Comparison of ENCODE assay signal across 9 cellular contexts in the genomic region with DNA sequence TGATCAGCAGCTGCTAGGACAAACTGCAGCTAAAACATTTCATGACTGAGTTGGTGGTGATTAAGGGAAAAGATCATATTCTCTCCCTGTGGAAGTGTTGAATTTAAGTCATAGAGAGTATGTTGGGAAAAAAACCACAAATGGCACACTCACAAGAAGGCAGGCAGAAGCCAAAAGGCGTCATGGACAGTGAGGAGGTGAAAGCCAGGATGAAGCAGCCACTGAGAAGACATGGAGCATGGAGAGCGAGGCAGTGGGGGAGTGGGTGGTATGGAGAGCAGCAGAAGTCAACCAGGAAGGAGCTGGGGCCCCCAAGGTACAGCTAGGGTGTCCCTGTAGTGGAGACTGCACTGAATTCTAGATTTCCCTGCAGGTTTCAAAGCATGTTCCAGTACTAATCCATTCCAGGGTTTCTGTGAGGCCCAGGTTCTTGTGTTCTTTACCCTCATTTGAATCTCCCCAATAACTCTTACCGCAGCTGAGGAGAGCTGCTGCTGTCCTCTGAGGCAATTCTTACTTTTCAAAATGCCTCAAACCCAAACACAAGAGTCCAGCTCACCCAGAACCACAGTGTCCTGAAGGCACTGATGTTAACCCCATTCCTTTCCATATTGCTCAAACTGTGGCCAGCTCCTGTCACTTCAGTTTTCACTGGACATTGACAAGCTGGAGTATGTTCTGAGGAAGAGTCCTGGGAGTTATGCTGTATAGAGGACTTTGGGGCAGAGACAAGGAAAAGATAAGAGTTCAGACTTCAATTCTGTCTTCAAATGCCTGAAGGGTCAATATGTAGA.
DNase-seq lines count a peak whose midpoint lies in the region; ATAC-seq and TF ChIP-seq lines count a peak whose summit lies in the region.
"Had no signal": no experiment of that assay in that cellular context is flagged by ENCODE, and none has a peak within 500 bp of the region (broad histone marks: within the 10 kb centered on the region; RNA-seq: fewer than 3 reads in every experiment).

No MANE protein-coding gene starts in this region.

- H3K27ac Mint-ChIP-seq in activated CD4-positive, alpha-beta T cell treated with anti-CD3 and anti-CD28 coated beads for 36 hours = no peak overlapping the region

- H3K27me3 Mint-ChIP-seq in activated CD4-positive, alpha-beta T cell treated with anti-CD3 and anti-CD28 coated beads for 36 hours = peaks cover 45% of the 10 kb centered on the region

- peaks cover 3% of the 10 kb centered on the region for H3K4me1 Mint-ChIP-seq in activated CD4-positive, alpha-beta T cell treated with anti-CD3 and anti-CD28 coated beads for 36 hours

- TF ChIP-seq CTCF in GM06990 (IDR thresholded peaks at IDR 0.05; ENCODE audit: insufficient read depth, low read length, poor library complexity, severe bottlenecking) = no peak
- no peak for TF ChIP-seq CTCF in fibroblast of pulmonary artery (IDR thresholded peaks at IDR 0.05; ENCODE audit: low read length, missing control alignments)

- peak overlapping the region; percentile 39 for H3K4me3 ChIP-seq in GM06990 (replicated peaks; ENCODE audit: low read depth, low read length)
- H3K4me3 ChIP-seq in fibroblast of pulmonary artery (replicated peaks; ENCODE audit: low read depth, low read length) = no peak overlapping the region
- H3K4me3 ChIP-seq: upper lobe of left lung had no signal

- POLR2A ChIA-PET in activated CD4-positive, alpha-beta T cell treated with anti-CD3 and anti-CD28 coated beads for 36 hours (lab: Charles Lee) = no interaction called here

- no peaks in the 10 kb centered on the region for H3K36me3 Mint-ChIP-seq in activated CD4-positive, alpha-beta T cell treated with anti-CD3 and anti-CD28 coated beads for 36 hours (ENCODE audit: low read depth)

- DNase-seq in GM06990 (ENCODE audit: extremely low read depth, insufficient read length) (peak; percentile 85), HT1080 (ENCODE audit: low read depth) (peak; percentile 78), fibroblast of pulmonary artery (ENCODE audit: low read depth) (peak; percentile 84), iPS-NIHi11 (ENCODE audit: low spot score) (no peak), GM19238 (ENCODE audit: insufficient read length, low spot score) (no peak)
- DNase-seq in activated naive CD4-positive, alpha-beta T cell treated with anti-CD3 and anti-CD28 coated beads, Interleukin-2, amount 50 U/mL, for 16 hours = no peak
- no peak for DNase-seq in activated CD4-positive, alpha-beta T cell treated with anti-CD3 and anti-CD28 coated beads for 36 hours
- DNase-seq: upper lobe of left lung had no signal

- no peak overlapping the region for H3K4me3 Mint-ChIP-seq in activated CD4-positive, alpha-beta T cell treated with anti-CD3 and anti-CD28 coated beads for 36 hours

- intact Hi-C loops in activated CD4-positive, alpha-beta T cell treated with anti-CD3 and anti-CD28 coated beads for 36 hours (cut with DNase I, micrococcal nuclease) = no loop called here

- CTCF ChIA-PET in activated CD4-positive, alpha-beta T cell treated with anti-CD3 and anti-CD28 coated beads for 36 hours (lab: Charles Lee) = interaction anchor here (0.8 to 1.1 kb wide), 2 partner anchors 10 to 25 kb away, joined by 3 to 5 read pairs; no protein-coding TSS in a partner anchor

- no peaks in the 10 kb centered on the region for H3K27me3 ChIP-seq in GM06990 (replicated peaks; ENCODE audit: control insufficient read depth, insufficient read depth, low read length)
- H3K27me3 ChIP-seq: upper lobe of left lung had no signal

- peaks cover 3% of the 10 kb centered on the region for H3K9me3 Mint-ChIP-seq in activated CD4-positive, alpha-beta T cell treated with anti-CD3 and anti-CD28 coated beads for 36 hours (ENCODE audit: low read depth)

- ATAC-seq in GM21576 (IDR thresholded peaks at IDR 0.05; ENCODE audit: unreplicated experiment) = peak; percentile 45
- no peak for ATAC-seq in activated CD4-positive, alpha-beta T cell treated with anti-CD3 and anti-CD28 coated beads for 36 hours

- no peaks in the 10 kb centered on the region for H3K36me3 ChIP-seq in GM06990 (ENCODE audit: control insufficient read depth, insufficient read depth, low read length)
- H3K36me3 ChIP-seq: upper lobe of left lung had no signal

Comparison
In these comparisons a context has a peak if more than half of its experiments do, and no peak if none do; other contexts are left out.
1. DNase-seq: peak in GM06990 (single experiment), HT1080 (single experiment) and fibroblast of pulmonary artery (single experiment); none in activated naive CD4-positive, alpha-beta T cell treated with anti-CD3 and anti-CD28 coated beads, Interleukin-2, amount 50 U/mL, for 16 hours (single experiment), activated CD4-positive, alpha-beta T cell treated with anti-CD3 and anti-CD28 coated beads for 36 hours (single experiment), iPS-NIHi11 (single experiment) and GM19238 (single experiment).